In the genomic region with DNA sequence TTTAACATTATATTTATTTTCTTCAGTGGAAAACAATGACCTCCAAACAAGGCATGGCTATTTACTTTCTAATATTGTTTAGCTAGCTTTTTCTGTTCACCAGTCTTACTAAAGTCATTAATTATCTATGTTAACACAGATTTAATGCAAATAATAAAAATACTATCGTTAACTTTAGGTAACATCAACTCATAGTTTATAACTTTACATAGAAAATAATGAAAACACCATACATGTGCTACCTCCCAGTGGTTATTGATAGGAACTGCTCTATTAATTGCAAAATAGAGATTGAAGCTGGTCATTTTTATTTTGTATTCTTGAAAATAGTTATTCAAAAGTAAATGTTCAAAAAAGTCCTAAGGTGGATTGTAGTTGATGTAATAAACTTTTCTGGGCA, we compare ENCODE assay signal across 13 cellular contexts.
A peak's percentile ranks its signal among the peaks of the same experiment; 100 is the strongest.
DNase-seq lines count a peak whose midpoint lies in the region; ATAC-seq and TF ChIP-seq lines count a peak whose summit lies in the region.
"Had no signal": no experiment of that assay in that cellular context is flagged by ENCODE, and none has a peak within 500 bp of the region (broad histone marks: within the 10 kb centered on the region; RNA-seq: fewer than 3 reads in every experiment).

No MANE protein-coding gene starts in this region.

- H3K4me1 Mint-ChIP-seq in neural crest cell = no peaks in the 10 kb centered on the region

- DNase-seq in NCI-H82 (lab: John Stamatoyannopoulos, UW) = peak; percentile 19
- DNase-seq in NCI-H82 treated with DMSO at 0.1 percent for 48 hours (lab: John Stamatoyannopoulos, UW; ENCODE audit: unreplicated experiment) = no peak
- DNase-seq in SK-MEL-5 (ENCODE audit: low read depth, low spot score) = peak; percentile 43
- no peak for DNase-seq in neural crest cell (ENCODE audit: low read depth, low spot score)
- no peak for DNase-seq in inferior parietal cortex (ENCODE audit: extremely low spot score)
- no peak for DNase-seq in activated T-cell treated with anti-CD3 and anti-CD28 coated beads for 4 hours
- DNase-seq: activated CD4-positive, alpha-beta T cell treated with anti-CD3 and anti-CD28 coated beads, Interleukin-2, amount 50 U/mL, for 1 hour; NCI-H2029; sigmoid colon; uterus had no signal

- no peaks in the 10 kb centered on the region for H3K9me3 Mint-ChIP-seq in neural crest cell

- ATAC-seq in HG03280 (IDR thresholded peaks at IDR 0.05; ENCODE audit: unreplicated experiment) (peak; percentile 73), GM18498 (IDR thresholded peaks at IDR 0.05; ENCODE audit: unreplicated experiment) (no peak)

- no peak overlapping the region for H3K27ac Mint-ChIP-seq in neural crest cell (ENCODE audit: unreplicated experiment)
- H3K27ac Mint-ChIP-seq: activated naive CD8-positive, alpha-beta T cell had no signal

- no peaks in the 10 kb centered on the region for H3K36me3 Mint-ChIP-seq in neural crest cell (ENCODE audit: low read depth)
- H3K36me3 Mint-ChIP-seq: activated naive CD8-positive, alpha-beta T cell had no signal

- in situ Hi-C loops in SK-MEL-5 (cut with HindIII; ENCODE audit: low pct_unique_long_range_greater_than_20kb, low sequenced_read_pairs) = no loop called here

- peak; percentile 68 for TF ChIP-seq CTCF in neural crest cell (conservative IDR thresholded peaks at IDR 0.05)

- H3K27me3 Mint-ChIP-seq in neural crest cell (ENCODE audit: low read depth) = no peaks in the 10 kb centered on the region
- H3K27me3 Mint-ChIP-seq: activated naive CD8-positive, alpha-beta T cell had no signal

- H3K4me3 Mint-ChIP-seq in neural crest cell = no peak overlapping the region
- H3K4me3 Mint-ChIP-seq: activated naive CD8-positive, alpha-beta T cell had no signal

Comparison
In these comparisons a context has a peak if more than half of its experiments do, and no peak if none do; other contexts are left out.
1. DNase-seq: peak in NCI-H82 (single experiment) and SK-MEL-5 (single experiment); none in NCI-H82 treated with DMSO at 0.1 percent for 48 hours (single experiment), neural crest cell (single experiment), inferior parietal cortex (single experiment) and activated T-cell treated with anti-CD3 and anti-CD28 coated beads for 4 hours (single experiment).